ENCODE assay signal across 16 cellular contexts in the genomic region with DNA sequence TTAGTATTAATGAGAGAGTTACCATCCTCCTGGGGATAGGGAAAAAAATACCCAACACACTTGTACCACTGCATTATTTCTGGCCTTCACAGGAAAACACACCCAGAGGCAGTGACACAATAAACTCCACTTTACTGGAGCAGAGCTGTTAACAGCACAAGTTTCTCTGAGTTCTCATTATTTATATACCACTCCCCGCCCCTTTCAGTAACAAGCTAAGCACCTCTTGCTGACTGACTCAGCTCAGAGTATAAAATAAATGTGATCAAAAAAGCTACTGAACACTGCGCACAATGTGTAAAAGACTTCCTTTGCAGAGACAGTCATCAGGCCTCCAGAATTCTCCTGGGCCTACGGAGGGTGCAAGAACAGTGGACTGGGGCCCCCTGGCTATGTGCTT. TPM values are rescaled to one million over a fixed set of nuclear protein-coding genes. Genes with fewer than 3 reads are reported as not detected.
DNase-seq lines count a peak whose midpoint lies in the region; ATAC-seq and TF ChIP-seq lines count a peak whose summit lies in the region.
"Had no signal": no experiment of that assay in that cellular context is flagged by ENCODE, and none has a peak within 500 bp of the region (broad histone marks: within the 10 kb centered on the region; RNA-seq: fewer than 3 reads in every experiment).

No MANE protein-coding gene starts in this region.

- peaks cover 0 to under 1% of the 10 kb centered on the region in 2 donors for H3K36me3 ChIP-seq in gastrocnemius medialis
- H3K36me3 ChIP-seq: adrenal gland, neural progenitor cell, right lobe of liver had no signal

- DNase-seq in NCI-H69 (lab: John Stamatoyannopoulos, UW) (peak; percentile 27), gastrocnemius medialis (no peak), NCI-H1417 (lab: John Stamatoyannopoulos, UW) (no peak), DMS114 treated with DMSO at 0.1 percent for 48 hours (lab: John Stamatoyannopoulos, UW; ENCODE audit: unreplicated experiment) (no peak), DMS153 (lab: John Stamatoyannopoulos, UW) (no peak), middle frontal gyrus (ENCODE audit: extremely low spot score, low spot score) (no peak)
- DNase-seq: adrenal gland; mammary epithelial cell; right lobe of liver; stimulated activated CD4-positive, alpha-beta T cell treated with anti-CD3 and anti-CD28 coated beads, Interleukin-1b, Interleukin-23, amount 100 ng/mL, for 48 hours had no signal

- H3K9me3 ChIP-seq in gastrocnemius medialis, result no peaks in the 10 kb centered on the region
- H3K9me3 ChIP-seq: adrenal gland, right lobe of liver, tibial nerve had no signal

- TF ChIP-seq POLR2A in gastrocnemius medialis (IDR thresholded peaks at IDR 0.05), result no peak

- ATAC-seq in gastrocnemius medialis, result no peak
- ATAC-seq: activated CD4-positive, CD25-positive, alpha-beta regulatory T cell treated with anti-CD3 and anti-CD28 coated beads, Interleukin-2, amount 50 U/mL, for 24 hours had no signal

- peak overlapping the region in 3 of 4 donors; percentile 14 to 43 (median 16) for H3K4me3 ChIP-seq in gastrocnemius medialis
- H3K4me3 ChIP-seq: adrenal gland, GM12878, neural progenitor cell, right lobe of liver had no signal

- intact Hi-C loops in gastrocnemius medialis (cut with DNase I; ENCODE audit: low total_unique reads), result no loop called here

- in situ Hi-C loops in gastrocnemius medialis (cut with MboI; ENCODE audit: low sequenced_read_pairs in 4 of 4), result no loop called here

- no peaks in the 10 kb centered on the region for H3K27me3 ChIP-seq in layer of hippocampus (ENCODE audit: control insufficient read depth, insufficient read depth, low read length)
- H3K27me3 ChIP-seq in gastrocnemius medialis, result no peaks in the 10 kb centered on the region
- H3K27me3 ChIP-seq: adrenal gland, neural progenitor cell, right lobe of liver, tibial nerve had no signal

- TF ChIP-seq CTCF in gastrocnemius medialis (IDR thresholded peaks at IDR 0.05 in 4 of 5, conservative IDR thresholded peaks at IDR 0.05 in 1 of 5), result no peak

- peak overlapping the region; percentile 63 for H3K27ac ChIP-seq in angular gyrus (ENCODE audit: low read depth, low read length)
- H3K27ac ChIP-seq in layer of hippocampus (ENCODE audit: low read depth, low read length), result peak overlapping the region; percentile 18
- H3K27ac ChIP-seq in gastrocnemius medialis, result peak overlapping the region; percentile 68 to 78 (median 71)
- H3K27ac ChIP-seq: neural progenitor cell, right lobe of liver had no signal

- H3K4me1 ChIP-seq in gastrocnemius medialis, result peaks cover 97 to 99% of the 10 kb centered on the region in 2 donors

RNA-seq across cellular contexts. Expression of a gene that starts 21.6 kb away (rescaled TPM):
- total RNA-seq in gastrocnemius medialis, result 100 to 1,000 TPM; 122 to 174 (median 169) TPM

Comparison
In these comparisons a context has a peak if more than half of its experiments do, and no peak if none do; other contexts are left out.
1. H3K27ac ChIP-seq: peak in every context shown above with its lines; median percentile 71 in gastrocnemius medialis; 63 in angular gyrus; 18 in layer of hippocampus.